1 cellular context compared by ENCODE assay signal in the genomic region with DNA sequence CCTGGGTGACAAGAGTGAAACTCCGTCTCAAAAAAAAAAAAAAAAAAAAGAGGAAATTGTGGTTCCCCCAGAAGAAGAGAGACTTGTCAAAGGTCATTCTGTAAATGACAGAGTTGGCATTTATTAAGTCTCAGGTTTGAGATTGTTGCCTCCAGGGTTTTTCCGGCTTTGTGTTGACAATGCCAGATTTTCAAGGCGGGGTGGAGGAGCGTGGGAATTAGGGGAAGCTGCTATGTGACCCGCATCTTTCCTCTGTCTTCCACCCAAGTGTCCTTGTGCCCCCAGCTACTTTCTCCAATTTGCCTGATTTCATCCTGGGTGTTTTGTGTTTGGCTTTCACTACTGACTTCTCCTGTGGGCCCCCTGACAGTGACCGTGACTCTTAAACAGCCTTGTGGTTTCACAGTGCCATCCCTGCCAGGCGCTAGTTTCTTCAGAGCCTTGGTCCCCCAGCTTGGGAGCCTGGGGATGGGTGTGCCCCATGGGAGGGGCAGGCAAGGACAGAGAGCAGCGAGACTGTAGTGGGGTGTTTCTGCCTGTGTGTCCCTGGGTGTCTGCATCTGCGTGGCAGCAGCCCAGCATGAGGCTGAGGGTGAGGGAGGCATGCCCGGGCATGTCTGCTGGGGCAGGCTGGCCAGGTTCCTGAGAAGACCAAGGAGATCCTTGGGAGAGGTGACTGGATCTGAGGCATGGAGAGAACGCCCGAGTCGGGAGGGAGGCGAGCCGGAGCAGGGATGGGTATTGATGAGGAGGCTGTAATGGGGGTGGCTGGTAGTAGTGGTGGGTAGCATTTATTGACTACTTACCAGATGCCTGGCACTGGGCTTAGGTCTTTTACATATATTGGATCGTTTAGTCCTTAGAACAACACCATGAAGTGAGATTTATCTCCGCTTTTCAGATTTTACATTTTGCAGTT.
TF ChIP-seq lines count a peak whose summit lies in the region.

No MANE protein-coding gene starts in this region.

TF ChIP-seq in GM12878, 131 proteins besides CTCF, POLR2A, EP300 and RAD21 (continued from another document and continues in another):
- TF ChIP-seq, protein P1, sequence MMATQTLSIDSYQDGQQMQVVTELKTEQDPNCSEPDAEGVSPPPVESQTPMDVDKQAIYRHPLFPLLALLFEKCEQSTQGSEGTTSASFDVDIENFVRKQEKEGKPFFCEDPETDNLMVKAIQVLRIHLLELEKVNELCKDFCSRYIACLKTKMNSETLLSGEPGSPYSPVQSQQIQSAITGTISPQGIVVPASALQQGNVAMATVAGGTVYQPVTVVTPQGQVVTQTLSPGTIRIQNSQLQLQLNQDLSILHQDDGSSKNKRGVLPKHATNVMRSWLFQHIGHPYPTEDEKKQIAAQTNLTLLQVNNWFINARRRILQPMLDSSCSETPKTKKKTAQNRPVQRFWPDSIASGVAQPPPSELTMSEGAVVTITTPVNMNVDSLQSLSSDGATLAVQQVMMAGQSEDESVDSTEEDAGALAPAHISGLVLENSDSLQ (IDR thresholded peaks at IDR 0.05): peak; percentile 80
- TF ChIP-seq TARDBP (IDR thresholded peaks at IDR 0.05; ENCODE audit: borderline replicate concordance): no peak
- peak; percentile 83 for TF ChIP-seq ZNF384 (IDR thresholded peaks at IDR 0.05; ENCODE audit: borderline replicate concordance, low read depth, low read length)
- peak; percentile 43; the same call in 1 of the 2 replicates for TF ChIP-seq POLR2AphosphoS5 (IDR thresholded peaks at IDR 0.05; ENCODE audit: low read length)
- TF ChIP-seq GABPA (IDR thresholded peaks at IDR 0.05; ENCODE audit: low read depth): no peak
- TF ChIP-seq, protein P2, sequence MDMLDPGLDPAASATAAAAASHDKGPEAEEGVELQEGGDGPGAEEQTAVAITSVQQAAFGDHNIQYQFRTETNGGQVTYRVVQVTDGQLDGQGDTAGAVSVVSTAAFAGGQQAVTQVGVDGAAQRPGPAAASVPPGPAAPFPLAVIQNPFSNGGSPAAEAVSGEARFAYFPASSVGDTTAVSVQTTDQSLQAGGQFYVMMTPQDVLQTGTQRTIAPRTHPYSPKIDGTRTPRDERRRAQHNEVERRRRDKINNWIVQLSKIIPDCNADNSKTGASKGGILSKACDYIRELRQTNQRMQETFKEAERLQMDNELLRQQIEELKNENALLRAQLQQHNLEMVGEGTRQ (IDR thresholded peaks at IDR 0.05; ENCODE audit: borderline replicate concordance, low read depth, low read length): no peak
- TF ChIP-seq, protein P3, sequence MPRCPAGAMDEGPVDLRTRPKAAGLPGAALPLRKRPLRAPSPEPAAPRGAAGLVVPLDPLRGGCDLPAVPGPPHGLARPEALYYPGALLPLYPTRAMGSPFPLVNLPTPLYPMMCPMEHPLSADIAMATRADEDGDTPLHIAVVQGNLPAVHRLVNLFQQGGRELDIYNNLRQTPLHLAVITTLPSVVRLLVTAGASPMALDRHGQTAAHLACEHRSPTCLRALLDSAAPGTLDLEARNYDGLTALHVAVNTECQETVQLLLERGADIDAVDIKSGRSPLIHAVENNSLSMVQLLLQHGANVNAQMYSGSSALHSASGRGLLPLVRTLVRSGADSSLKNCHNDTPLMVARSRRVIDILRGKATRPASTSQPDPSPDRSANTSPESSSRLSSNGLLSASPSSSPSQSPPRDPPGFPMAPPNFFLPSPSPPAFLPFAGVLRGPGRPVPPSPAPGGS (IDR thresholded peaks at IDR 0.05; ENCODE audit: borderline replicate concordance, insufficient read depth, low read depth, low read length, poor library complexity, severe bottlenecking): no peak
- TF ChIP-seq, protein P4, sequence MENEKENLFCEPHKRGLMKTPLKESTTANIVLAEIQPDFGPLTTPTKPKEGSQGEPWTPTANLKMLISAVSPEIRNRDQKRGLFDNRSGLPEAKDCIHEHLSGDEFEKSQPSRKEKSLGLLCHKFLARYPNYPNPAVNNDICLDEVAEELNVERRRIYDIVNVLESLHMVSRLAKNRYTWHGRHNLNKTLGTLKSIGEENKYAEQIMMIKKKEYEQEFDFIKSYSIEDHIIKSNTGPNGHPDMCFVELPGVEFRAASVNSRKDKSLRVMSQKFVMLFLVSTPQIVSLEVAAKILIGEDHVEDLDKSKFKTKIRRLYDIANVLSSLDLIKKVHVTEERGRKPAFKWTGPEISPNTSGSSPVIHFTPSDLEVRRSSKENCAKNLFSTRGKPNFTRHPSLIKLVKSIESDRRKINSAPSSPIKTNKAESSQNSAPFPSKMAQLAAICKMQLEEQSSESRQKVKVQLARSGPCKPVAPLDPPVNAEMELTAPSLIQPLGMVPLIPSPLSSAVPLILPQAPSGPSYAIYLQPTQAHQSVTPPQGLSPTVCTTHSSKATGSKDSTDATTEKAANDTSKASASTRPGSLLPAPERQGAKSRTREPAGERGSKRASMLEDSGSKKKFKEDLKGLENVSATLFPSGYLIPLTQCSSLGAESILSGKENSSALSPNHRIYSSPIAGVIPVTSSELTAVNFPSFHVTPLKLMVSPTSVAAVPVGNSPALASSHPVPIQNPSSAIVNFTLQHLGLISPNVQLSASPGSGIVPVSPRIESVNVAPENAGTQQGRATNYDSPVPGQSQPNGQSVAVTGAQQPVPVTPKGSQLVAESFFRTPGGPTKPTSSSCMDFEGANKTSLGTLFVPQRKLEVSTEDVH (IDR thresholded peaks at IDR 0.05; ENCODE audit: low read depth, partially characterized antibody): no peak
- no peak for TF ChIP-seq PAX8 (IDR thresholded peaks at IDR 0.05)
- TF ChIP-seq TCF12 (IDR thresholded peaks at IDR 0.05; ENCODE audit: low read depth, low read length): 0 out of 2 replicates have a peak, but pooled peaks have one; percentile 21
- TF ChIP-seq IKZF1 (conservative IDR thresholded peaks at IDR 0.05): peak; percentile 97
- no peak for TF ChIP-seq SREBF2 (IDR thresholded peaks at IDR 0.05; ENCODE audit: low read length)
- TF ChIP-seq CEBPB (IDR thresholded peaks at IDR 0.05; ENCODE audit: borderline replicate concordance in 1 of 2, low read depth in 2 of 2, low read length in 2 of 2): no peak
- TF ChIP-seq MEF2A (IDR thresholded peaks at IDR 0.05; ENCODE audit: insufficient read depth, low read depth, low read length): peak; percentile 66
- no peak for TF ChIP-seq KAT2A (conservative IDR thresholded peaks at IDR 0.05; ENCODE audit: control insufficient read depth, low read depth, low read length)
- peak; percentile 47; the same call in 1 of the 2 replicates for TF ChIP-seq CREM (IDR thresholded peaks at IDR 0.05; ENCODE audit: low read depth)
- TF ChIP-seq, protein P5, sequence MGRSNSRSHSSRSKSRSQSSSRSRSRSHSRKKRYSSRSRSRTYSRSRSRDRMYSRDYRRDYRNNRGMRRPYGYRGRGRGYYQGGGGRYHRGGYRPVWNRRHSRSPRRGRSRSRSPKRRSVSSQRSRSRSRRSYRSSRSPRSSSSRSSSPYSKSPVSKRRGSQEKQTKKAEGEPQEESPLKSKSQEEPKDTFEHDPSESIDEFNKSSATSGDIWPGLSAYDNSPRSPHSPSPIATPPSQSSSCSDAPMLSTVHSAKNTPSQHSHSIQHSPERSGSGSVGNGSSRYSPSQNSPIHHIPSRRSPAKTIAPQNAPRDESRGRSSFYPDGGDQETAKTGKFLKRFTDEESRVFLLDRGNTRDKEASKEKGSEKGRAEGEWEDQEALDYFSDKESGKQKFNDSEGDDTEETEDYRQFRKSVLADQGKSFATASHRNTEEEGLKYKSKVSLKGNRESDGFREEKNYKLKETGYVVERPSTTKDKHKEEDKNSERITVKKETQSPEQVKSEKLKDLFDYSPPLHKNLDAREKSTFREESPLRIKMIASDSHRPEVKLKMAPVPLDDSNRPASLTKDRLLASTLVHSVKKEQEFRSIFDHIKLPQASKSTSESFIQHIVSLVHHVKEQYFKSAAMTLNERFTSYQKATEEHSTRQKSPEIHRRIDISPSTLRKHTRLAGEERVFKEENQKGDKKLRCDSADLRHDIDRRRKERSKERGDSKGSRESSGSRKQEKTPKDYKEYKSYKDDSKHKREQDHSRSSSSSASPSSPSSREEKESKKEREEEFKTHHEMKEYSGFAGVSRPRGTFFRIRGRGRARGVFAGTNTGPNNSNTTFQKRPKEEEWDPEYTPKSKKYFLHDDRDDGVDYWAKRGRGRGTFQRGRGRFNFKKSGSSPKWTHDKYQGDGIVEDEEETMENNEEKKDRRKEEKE (IDR thresholded peaks at IDR 0.05): 0 out of 2 replicates have a peak, but pooled peaks have one; percentile 27
- no peak for TF ChIP-seq CREB1 (IDR thresholded peaks at IDR 0.05; ENCODE audit: low read depth)
- peak; percentile 89 for TF ChIP-seq SMARCA5 (IDR thresholded peaks at IDR 0.05)
- TF ChIP-seq RAD51 (IDR thresholded peaks at IDR 0.05): no peak
- no peak for TF ChIP-seq NR2C2 (IDR thresholded peaks at IDR 0.05; ENCODE audit: borderline replicate concordance, control insufficient read depth, insufficient read length, low read depth)
- 0 out of 2 replicates have a peak, but pooled peaks have one; percentile 18 for TF ChIP-seq ESRRA (IDR thresholded peaks at IDR 0.05; ENCODE audit: low read length)
- peak; percentile 54 for TF ChIP-seq BACH1 (IDR thresholded peaks at IDR 0.05; ENCODE audit: borderline replicate concordance)
- no peak for TF ChIP-seq NFYA (IDR thresholded peaks at IDR 0.05; ENCODE audit: borderline replicate concordance, low read depth, low read length)
- TF ChIP-seq MEF2B (IDR thresholded peaks at IDR 0.05; ENCODE audit: partially characterized antibody, poor library complexity, severe bottlenecking): peak; percentile 96
- TF ChIP-seq, protein P6, sequence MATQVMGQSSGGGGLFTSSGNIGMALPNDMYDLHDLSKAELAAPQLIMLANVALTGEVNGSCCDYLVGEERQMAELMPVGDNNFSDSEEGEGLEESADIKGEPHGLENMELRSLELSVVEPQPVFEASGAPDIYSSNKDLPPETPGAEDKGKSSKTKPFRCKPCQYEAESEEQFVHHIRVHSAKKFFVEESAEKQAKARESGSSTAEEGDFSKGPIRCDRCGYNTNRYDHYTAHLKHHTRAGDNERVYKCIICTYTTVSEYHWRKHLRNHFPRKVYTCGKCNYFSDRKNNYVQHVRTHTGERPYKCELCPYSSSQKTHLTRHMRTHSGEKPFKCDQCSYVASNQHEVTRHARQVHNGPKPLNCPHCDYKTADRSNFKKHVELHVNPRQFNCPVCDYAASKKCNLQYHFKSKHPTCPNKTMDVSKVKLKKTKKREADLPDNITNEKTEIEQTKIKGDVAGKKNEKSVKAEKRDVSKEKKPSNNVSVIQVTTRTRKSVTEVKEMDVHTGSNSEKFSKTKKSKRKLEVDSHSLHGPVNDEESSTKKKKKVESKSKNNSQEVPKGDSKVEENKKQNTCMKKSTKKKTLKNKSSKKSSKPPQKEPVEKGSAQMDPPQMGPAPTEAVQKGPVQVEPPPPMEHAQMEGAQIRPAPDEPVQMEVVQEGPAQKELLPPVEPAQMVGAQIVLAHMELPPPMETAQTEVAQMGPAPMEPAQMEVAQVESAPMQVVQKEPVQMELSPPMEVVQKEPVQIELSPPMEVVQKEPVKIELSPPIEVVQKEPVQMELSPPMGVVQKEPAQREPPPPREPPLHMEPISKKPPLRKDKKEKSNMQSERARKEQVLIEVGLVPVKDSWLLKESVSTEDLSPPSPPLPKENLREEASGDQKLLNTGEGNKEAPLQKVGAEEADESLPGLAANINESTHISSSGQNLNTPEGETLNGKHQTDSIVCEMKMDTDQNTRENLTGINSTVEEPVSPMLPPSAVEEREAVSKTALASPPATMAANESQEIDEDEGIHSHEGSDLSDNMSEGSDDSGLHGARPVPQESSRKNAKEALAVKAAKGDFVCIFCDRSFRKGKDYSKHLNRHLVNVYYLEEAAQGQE (IDR thresholded peaks at IDR 0.05; ENCODE audit: low read depth, low read length): no peak
- no peak for TF ChIP-seq SMC3 (IDR thresholded peaks at IDR 0.05; ENCODE audit: borderline replicate concordance, low read length)
- TF ChIP-seq, protein P7, sequence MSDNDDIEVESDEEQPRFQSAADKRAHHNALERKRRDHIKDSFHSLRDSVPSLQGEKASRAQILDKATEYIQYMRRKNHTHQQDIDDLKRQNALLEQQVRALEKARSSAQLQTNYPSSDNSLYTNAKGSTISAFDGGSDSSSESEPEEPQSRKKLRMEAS (IDR thresholded peaks at IDR 0.05; ENCODE audit: low read depth, low read length): peak; percentile 25
- peak; percentile 58; the same call in 1 of the 2 replicates for TF ChIP-seq BMI1 (IDR thresholded peaks at IDR 0.05; ENCODE audit: borderline replicate concordance)
- no peak for TF ChIP-seq ZBED1 (IDR thresholded peaks at IDR 0.05; ENCODE audit: borderline replicate concordance)
- no peak for TF ChIP-seq CHD2 (IDR thresholded peaks at IDR 0.05; ENCODE audit: borderline replicate concordance, low read depth, low read length)
- TF ChIP-seq SMAD5 (IDR thresholded peaks at IDR 0.05; ENCODE audit: low read depth): no peak
- TF ChIP-seq, protein P8, sequence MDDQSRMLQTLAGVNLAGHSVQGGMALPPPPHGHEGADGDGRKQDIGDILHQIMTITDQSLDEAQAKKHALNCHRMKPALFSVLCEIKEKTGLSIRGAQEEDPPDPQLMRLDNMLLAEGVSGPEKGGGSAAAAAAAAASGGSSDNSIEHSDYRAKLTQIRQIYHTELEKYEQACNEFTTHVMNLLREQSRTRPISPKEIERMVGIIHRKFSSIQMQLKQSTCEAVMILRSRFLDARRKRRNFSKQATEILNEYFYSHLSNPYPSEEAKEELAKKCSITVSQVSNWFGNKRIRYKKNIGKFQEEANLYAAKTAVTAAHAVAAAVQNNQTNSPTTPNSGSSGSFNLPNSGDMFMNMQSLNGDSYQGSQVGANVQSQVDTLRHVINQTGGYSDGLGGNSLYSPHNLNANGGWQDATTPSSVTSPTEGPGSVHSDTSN (IDR thresholded peaks at IDR 0.05; ENCODE audit: insufficient replicate concordance, low read depth, low read length): no peak
- TF ChIP-seq, protein P9, sequence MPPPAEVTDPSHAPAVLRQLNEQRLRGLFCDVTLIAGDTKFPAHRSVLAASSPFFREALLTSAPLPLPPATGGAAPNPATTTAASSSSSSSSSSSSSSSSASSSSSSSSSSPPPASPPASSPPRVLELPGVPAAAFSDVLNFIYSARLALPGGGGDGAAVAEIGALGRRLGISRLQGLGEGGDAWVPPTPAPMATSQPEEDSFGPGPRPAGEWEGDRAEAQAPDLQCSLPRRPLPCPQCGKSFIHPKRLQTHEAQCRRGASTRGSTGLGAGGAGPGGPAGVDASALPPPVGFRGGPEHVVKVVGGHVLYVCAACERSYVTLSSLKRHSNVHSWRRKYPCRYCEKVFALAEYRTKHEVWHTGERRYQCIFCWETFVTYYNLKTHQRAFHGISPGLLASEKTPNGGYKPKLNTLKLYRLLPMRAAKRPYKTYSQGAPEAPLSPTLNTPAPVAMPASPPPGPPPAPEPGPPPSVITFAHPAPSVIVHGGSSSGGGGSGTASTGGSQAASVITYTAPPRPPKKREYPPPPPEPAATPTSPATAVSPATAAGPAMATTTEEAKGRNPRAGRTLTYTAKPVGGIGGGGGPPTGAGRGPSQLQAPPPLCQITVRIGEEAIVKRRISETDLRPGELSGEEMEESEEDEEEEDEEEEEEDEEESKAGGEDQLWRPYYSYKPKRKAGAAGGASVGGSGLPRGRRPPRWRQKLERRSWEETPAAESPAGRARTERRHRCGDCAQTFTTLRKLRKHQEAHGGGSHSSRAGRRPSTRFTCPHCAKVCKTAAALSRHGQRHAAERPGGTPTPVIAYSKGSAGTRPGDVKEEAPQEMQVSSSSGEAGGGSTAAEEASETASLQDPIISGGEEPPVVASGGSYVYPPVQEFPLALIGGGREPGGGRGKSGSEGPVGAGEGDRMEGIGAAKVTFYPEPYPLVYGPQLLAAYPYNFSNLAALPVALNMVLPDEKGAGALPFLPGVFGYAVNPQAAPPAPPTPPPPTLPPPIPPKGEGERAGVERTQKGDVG (CRISPR knock-in tag; IDR thresholded peaks at IDR 0.05): no peak
- TF ChIP-seq NR2F1 (conservative IDR thresholded peaks at IDR 0.05): peak; percentile 100
